Comparison of ENCODE assay signal across 8 cellular contexts in the genomic region with DNA sequence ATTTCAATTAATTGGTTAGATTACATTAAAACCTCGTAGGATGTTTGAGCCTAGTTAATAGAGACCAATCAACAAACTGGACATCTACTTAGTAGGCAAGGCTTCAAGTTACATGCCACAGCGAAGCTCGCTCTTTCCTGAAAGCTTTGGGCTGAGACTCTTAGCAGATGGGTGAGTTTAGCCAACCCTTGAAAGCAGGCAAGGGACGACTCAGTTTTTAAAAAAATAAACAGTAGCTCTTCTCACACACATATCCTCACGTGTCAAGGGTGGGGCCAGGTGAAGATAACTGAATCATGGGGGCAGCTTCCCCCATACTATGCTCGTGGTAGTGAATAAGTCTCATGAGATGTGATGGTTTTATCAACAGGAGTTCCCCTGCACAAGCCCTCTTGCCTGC. TPM values are rescaled to one million over a fixed set of nuclear protein-coding genes. Genes with fewer than 3 reads are reported as not detected.
A peak's percentile ranks its signal among the peaks of the same experiment; 100 is the strongest.
DNase-seq lines count a peak whose midpoint lies in the region; ATAC-seq, FAIRE-seq and TF ChIP-seq lines count a peak whose summit lies in the region.

No MANE protein-coding gene starts in this region.

- CTCF ChIA-PET in IMR-90 (lab: Yijun Ruan, JAX): interaction anchor here (1.9 kb wide), 1 partner anchor 23 kb away, joined by 8 read pairs; no protein-coding TSS in a partner anchor
- CTCF ChIA-PET in K562 (lab: Yijun Ruan, JAX; ENCODE audit: low intra/inter-chr PET ratio): no interaction called here

- H4K91ac ChIP-seq in IMR-90 (ENCODE audit: insufficient read depth, low read depth, low read length): no peak overlapping the region

- in situ Hi-C loops in IMR-90 (cut with MboI; ENCODE audit: low sequenced_read_pairs) (no loop called here), K562 (cut with MboI) (no loop called here)

- BruUV-seq in IMR-90 (replicated peaks; lab: Mats Ljungman, UMichigan) (no TSS peak), K562 (replicated peaks; lab: Mats Ljungman, UMichigan) (no TSS peak)

- H3K9me3 ChIP-seq in BLaER1 treated with 17β-estradiol and CSF1 and Interleukin-3, amounts not matched to agents 10 nM and 100 nM (replicated peaks in 1 of 11): peaks cover 0 to 10% (median 3%) of the 10 kb centered on the region in 11 experiments; a peak in 7 of 22 replicates
- H3K9me3 ChIP-seq in IMR-90 (ENCODE audit: control insufficient read depth, insufficient read depth, low read length) (no peaks in the 10 kb centered on the region), K562 (replicated peaks; ENCODE audit: control insufficient read depth, insufficient read depth, low read depth, low read length) (no peaks in the 10 kb centered on the region), muscle layer of duodenum (ENCODE audit: control insufficient read depth in 1 of 2, low read length in 2 of 2) (no peaks in the 10 kb centered on the region)

- H4K5ac ChIP-seq in IMR-90 (ENCODE audit: low read depth, low read length): no peak overlapping the region

- H3K4ac ChIP-seq in IMR-90 (ENCODE audit: low read depth, low read length): peak overlapping the region; percentile 17; the same call in 1 of the 2 replicates

- H3K27ac ChIP-seq in BLaER1 treated with 17β-estradiol and CSF1 and Interleukin-3, amounts not matched to agents 10 nM and 100 nM: peak overlapping the region in 10 of 11 experiments; percentile 37 to 84 (median 74); a peak in 19 of 22 replicates
- H3K27ac ChIP-seq in IMR-90 (ENCODE audit: insufficient read depth, low read length) (no peak overlapping the region; the same call in 1 of the 2 replicates), K562 (ENCODE audit: extremely low read depth, low read depth, low read length) (peak overlapping the region; percentile 82), muscle layer of duodenum (ENCODE audit: low read length) (no peak overlapping the region)

- peaks cover 3 to 16% of the 10 kb centered on the region in 2 experiments; a peak in 3 of 4 replicates for H3K79me1 ChIP-seq in IMR-90 (ENCODE audit: low read depth in 1 of 2, low read length in 2 of 2)

- H2BK15ac ChIP-seq in IMR-90 (ENCODE audit: low read depth, low read length): no peak overlapping the region

- H3K9ac ChIP-seq in BLaER1 treated with 17β-estradiol and CSF1 and Interleukin-3, amounts not matched to agents 10 nM and 100 nM: peak overlapping the region; percentile 63 to 85 (median 82)
- H3K9ac ChIP-seq in IMR-90 (ENCODE audit: low read depth, low read length) (no peak overlapping the region; the same call in 1 of the 2 replicates), K562 (ENCODE audit: insufficient read depth in 1 of 2, low read depth in 2 of 2, low read length in 2 of 2) (peak overlapping the region; percentile 93 to 95; a peak in 3 of 4 replicates)

- H2BK5ac ChIP-seq in IMR-90 (ENCODE audit: low read depth, low read length, poor library complexity, severe bottlenecking): no peak overlapping the region

- peaks cover 19% of the 10 kb centered on the region for H3K79me2 ChIP-seq in K562 (ENCODE audit: control insufficient read depth, insufficient read depth, low read length)

- no peak for ATAC-seq in IMR-90 (ENCODE audit: low read depth)
- ATAC-seq in K562: no peak
- no peak for ATAC-seq in GM18858 (IDR thresholded peaks at IDR 0.05; ENCODE audit: unreplicated experiment)
- no peak for ATAC-seq in GM21515 (IDR thresholded peaks at IDR 0.05; ENCODE audit: unreplicated experiment)

- no peak overlapping the region for H2AK5ac ChIP-seq in IMR-90 (ENCODE audit: low read depth, low read length)

- peak overlapping the region; percentile 95 for H2AFZ ChIP-seq in IMR-90 (replicated peaks; ENCODE audit: low read length, poor library complexity)
- peak overlapping the region; percentile 91 for H2AFZ ChIP-seq in K562 (ENCODE audit: low read depth, low read length)

- peak overlapping the region; percentile 71 to 93 (median 86) for H3K4me3 ChIP-seq in BLaER1 treated with 17β-estradiol and CSF1 and Interleukin-3, amounts not matched to agents 10 nM and 100 nM
- H3K4me3 ChIP-seq in IMR-90 (ENCODE audit: insufficient read depth, low read depth, low read length): peak overlapping the region; percentile 67
- H3K4me3 ChIP-seq in K562: peak overlapping the region; percentile 88
- peak overlapping the region; percentile 91 to 98 for H3K4me3 ChIP-seq in muscle layer of duodenum (ENCODE audit: low read depth in 1 of 2, low read length in 2 of 2)

- POLR2A ChIA-PET in IMR-90 (lab: Charles Lee; ENCODE audit: unreplicated experiment): no interaction called here
- POLR2A ChIA-PET in K562 (lab: Yijun Ruan, JAX): interaction anchor here (0.5 to 9.9 kb wide), 7 partner anchors 11 to 396 kb away, joined by 3 to 176 read pairs (median 19); a partner anchor contains a TSS

- no peak overlapping the region for H2BK20ac ChIP-seq in IMR-90 (ENCODE audit: low read depth, low read length)

- intact Hi-C loops in IMR-90 (cut with micrococcal nuclease): no loop called here
- intact Hi-C loops in K562 (cut with micrococcal nuclease): no loop called here

- no peak overlapping the region for H2AK9ac ChIP-seq in IMR-90 (replicated peaks; ENCODE audit: low read depth, low read length, poor library complexity)

- peaks cover 5 to 39% (median 30%) of the 10 kb centered on the region in 11 experiments; a peak in 19 of 22 replicates for H3K36me3 ChIP-seq in BLaER1 treated with 17β-estradiol and CSF1 and Interleukin-3, amounts not matched to agents 10 nM and 100 nM
- no peaks in the 10 kb centered on the region for H3K36me3 ChIP-seq in IMR-90 (ENCODE audit: control insufficient read depth, insufficient read depth, low read length)
- peaks cover 43% of the 10 kb centered on the region for H3K36me3 ChIP-seq in K562 (ENCODE audit: control insufficient read depth, insufficient read depth, low read length)
- H3K36me3 ChIP-seq in muscle layer of duodenum (ENCODE audit: control insufficient read depth in 1 of 2, insufficient read depth in 2 of 2, low read length in 2 of 2): no peaks in the 10 kb centered on the region

- H3K14ac ChIP-seq in IMR-90 (replicated peaks; ENCODE audit: low read depth, low read length): peak overlapping the region; percentile 11; the same call in 1 of the 2 replicates

- no peak overlapping the region for H3K18ac ChIP-seq in IMR-90 (ENCODE audit: low read depth, low read length)

- H4K20me1 ChIP-seq in BLaER1 treated with 17β-estradiol and CSF1 and Interleukin-3, amounts not matched to agents 10 nM and 100 nM: peaks cover 0 to 15% (median 9%) of the 10 kb centered on the region in 11 experiments; a peak in 6 of 22 replicates
- H4K20me1 ChIP-seq in IMR-90 (ENCODE audit: insufficient read depth, low read length): no peaks in the 10 kb centered on the region
- no peaks in the 10 kb centered on the region for H4K20me1 ChIP-seq in K562 (replicated peaks; ENCODE audit: control insufficient read depth, insufficient read depth, low read length)

- no peaks in the 10 kb centered on the region for H3K9me1 ChIP-seq in IMR-90 (ENCODE audit: insufficient read depth, low read length)
- no peaks in the 10 kb centered on the region for H3K9me1 ChIP-seq in K562 (ENCODE audit: control insufficient read depth, insufficient read depth, low read length)

- no peak for TF ChIP-seq EP300 in K562 (IDR thresholded peaks at IDR 0.05; ENCODE audit: low read length)

- no peak overlapping the region for H2BK120ac ChIP-seq in IMR-90 (ENCODE audit: low read depth, low read length)

- H3K56ac ChIP-seq in IMR-90 (ENCODE audit: extremely low read depth, insufficient read depth, low read length): 0 out of 2 replicates have a peak overlapping the region, but pooled peaks have one; percentile 23

- TF ChIP-seq CTCF in IMR-90 (conservative IDR thresholded peaks at IDR 0.05; ENCODE audit: low read depth, low read length): no peak
- TF ChIP-seq CTCF in K562 (IDR thresholded peaks at IDR 0.05 in 2 of 3, conservative IDR thresholded peaks at IDR 0.05 in 1 of 3; ENCODE audit: insufficient read depth in 2 of 3, low read depth in 1 of 3, low read length in 3 of 3): no peak

- TF ChIP-seq RAD21 in IMR-90 (IDR thresholded peaks at IDR 0.05; ENCODE audit: low read length): no peak
- TF ChIP-seq RAD21 in K562 (CRISPR knock-in tag; conservative IDR thresholded peaks at IDR 0.05 in 1 of 2, IDR thresholded peaks at IDR 0.05 in 1 of 2): no peak

- H3K4me2 ChIP-seq in BLaER1 treated with 17β-estradiol and CSF1 and Interleukin-3, amounts not matched to agents 10 nM and 100 nM: peak overlapping the region; percentile 74 to 90 (median 87)
- peak overlapping the region; percentile 89 for H3K4me2 ChIP-seq in IMR-90 (ENCODE audit: low read depth, low read length)
- peak overlapping the region; percentile 98 for H3K4me2 ChIP-seq in K562 (ENCODE audit: insufficient read depth, low read length)

- H4K8ac ChIP-seq in IMR-90 (ENCODE audit: low read depth in 2 of 2, low read length in 2 of 2): 0 out of 4 replicates have a peak overlapping the region, but pooled peaks of 1 of the 2 experiments have one; percentile 29

- FAIRE-seq in K562 (lab: Jason Lieb, UNC): no peak

- H3K27me3 ChIP-seq in BLaER1 treated with 17β-estradiol and CSF1 and Interleukin-3, amounts not matched to agents 10 nM and 100 nM: no peaks in the 10 kb centered on the region
- no peaks in the 10 kb centered on the region for H3K27me3 ChIP-seq in IMR-90 (ENCODE audit: control insufficient read depth, insufficient read depth, low read length)
- no peaks in the 10 kb centered on the region for H3K27me3 ChIP-seq in K562 (ENCODE audit: control insufficient read depth in 2 of 2, insufficient read depth in 2 of 2, low read length in 2 of 2)
- H3K27me3 ChIP-seq in muscle layer of duodenum (ENCODE audit: low read depth, low read length): no peaks in the 10 kb centered on the region

- WGBS in IMR-90 (ENCODE audit: extremely low coverage in 2 of 2, insufficient read length in 1 of 2), 2 experiments: no CpG with 5 or more reads among the region's 6 CpGs
- 2% methylated on average over 6 of the region's 6 CpGs for WGBS in K562 (ENCODE audit: insufficient coverage, low coverage, missing lambda C conversion rate)

- H3K23ac ChIP-seq in IMR-90 (ENCODE audit: low read depth, low read length): 0 out of 2 replicates have a peak overlapping the region, but pooled peaks have one; percentile 28

- peaks cover 8 to 33% (median 22%) of the 10 kb centered on the region in 10 experiments for H3K4me1 ChIP-seq in BLaER1 treated with 17β-estradiol and CSF1 and Interleukin-3, amounts not matched to agents 10 nM and 100 nM
- H3K4me1 ChIP-seq in IMR-90 (ENCODE audit: control insufficient read depth, insufficient read depth, low read length) (no peaks in the 10 kb centered on the region), K562 (replicated peaks in 1 of 2; ENCODE audit: control insufficient read depth in 2 of 2, insufficient read depth in 2 of 2, low read length in 2 of 2) (peaks cover 0 to 20% of the 10 kb centered on the region in 2 experiments; a peak in 2 of 5 replicates), muscle layer of duodenum (ENCODE audit: control insufficient read depth in 1 of 2, insufficient read depth in 2 of 2, low read length in 2 of 2) (peaks cover 0 to 17% of the 10 kb centered on the region in 2 donors)

- DNase-seq in IMR-90 (peak; percentile 56), K562 (ENCODE audit: extremely low read depth in 1 of 4, low spot score in 3 of 4) (peak in 1 of 4 experiments; percentile 45), H4 (ENCODE audit: low spot score) (no peak), NCI-H2171 treated with DMSO at 0.1 percent for 48 hours (lab: John Stamatoyannopoulos, UW) (no peak)

- dilution Hi-C loops in IMR-90 (cut with HindIII; ENCODE audit: low sequenced_read_pairs, unreplicated experiment): no loop called here

- TF ChIP-seq POLR2A in IMR-90 (IDR thresholded peaks at IDR 0.05; ENCODE audit: low read depth, low read length) (no peak), K562 (conservative IDR thresholded peaks at IDR 0.05) (no peak)

RNA-seq across cellular contexts. Expression of a gene that starts 0.8 kb away (rescaled TPM):
- total RNA-seq in IMR-90 (2012; rRNA removed): 0.72 and 1.9 TPM in 2 replicates
- polyA plus RNA-seq in IMR-90 (2012; rRNA removed): 6.0 and 7.2 TPM in 2 replicates
- 2.5 and 6.4 TPM in 2 replicates for polyA plus RNA-seq in IMR-90 (2012; cell fraction: cytosol; rRNA removed)
- 1.6 and 4.7 TPM in 2 replicates for polyA plus RNA-seq in IMR-90 (2012; cell fraction: nucleus; rRNA removed; ENCODE audit: low replicate concordance)
- 37.8 and 63.0 TPM in 2 replicates for total RNA-seq in K562 (2011; cell fraction: chromatin; rRNA removed; ENCODE audit: low replicate concordance)
- total RNA-seq in K562 (2011; cell fraction: nucleolus; rRNA removed): 19.2 and 24.3 TPM in 2 replicates
- 26.3 and 35.2 TPM in 2 replicates for total RNA-seq in K562 (2011; cell fraction: nucleoplasm; rRNA removed)
- total RNA-seq in K562 (2014; rRNA removed): 10.0 and 10.1 TPM in 2 replicates
- total RNA-seq in K562 (2014; rRNA removed; fragmentation: Illumina TruSeq; extraction: Trizol): 25.0 and 31.3 TPM in 2 replicates
- total RNA-seq in K562 (2015; rRNA removed; fragmentation: Illumina TruSeq; extraction: Trizol): 17.2 and 17.3 TPM in 2 replicates
- total RNA-seq in K562 (2021): 25.7 and 29.1 TPM in 2 replicates
- 46.7 and 60.1 TPM in 2 replicates for polyA plus RNA-seq in K562 (2011; rRNA removed)
- 45.1 and 49.3 TPM in 2 replicates for polyA plus RNA-seq in K562 (2011; cell fraction: cytosol; rRNA removed)
- 41.8 and 51.2 TPM in 2 replicates for polyA plus RNA-seq in K562 (2011; cell fraction: nucleus; rRNA removed)
- polyA plus RNA-seq in K562 (2012): 25.7 and 27.7 TPM in 2 replicates
- polyA plus RNA-seq in K562 (2014; fragmentation: Illumina TruSeq; extraction: Trizol): 44.7 and 63.3 TPM in 2 replicates
- 10 to 100 TPM; 45.9 to 49.7 TPM for polyA plus RNA-seq in K562 (2014; fragmentation: Nextera tagmentation; extraction: Ambion mirVana)
- 44.6 and 51.8 TPM in 2 replicates for polyA plus RNA-seq in K562 (2014; rRNA removed)
- 33.7 and 33.9 TPM in 2 replicates for polyA minus RNA-seq in K562 (2011; rRNA and poly(A)+ RNA removed)
- 7.5 and 13.0 TPM in 2 replicates for polyA minus RNA-seq in K562 (2011; cell fraction: cytosol; rRNA and poly(A)+ RNA removed)
- 29.8 and 32.0 TPM in 2 replicates for polyA minus RNA-seq in K562 (2011; cell fraction: nucleus; rRNA and poly(A)+ RNA removed)
- total RNA-seq in H4 (2014; rRNA removed; shearing (Covaris generic)): 2.1 and 4.5 TPM in 2 replicates

RNA-seq across cellular contexts. Expression of a gene that starts 40.3 kb away (rescaled TPM):
- total RNA-seq in IMR-90 (2012; rRNA removed) (141 and 142 TPM in 2 replicates), K562 (2014; rRNA removed) (182 and 286 TPM in 2 replicates), K562 (2014; rRNA removed; fragmentation: Illumina TruSeq; extraction: Trizol) (206 and 262 TPM in 2 replicates), K562 (2015; rRNA removed; fragmentation: Illumina TruSeq; extraction: Trizol) (253 and 263 TPM in 2 replicates), K562 (2021) (144 and 165 TPM in 2 replicates)
- polyA plus RNA-seq in IMR-90 (2012; rRNA removed) (33.4 and 34.0 TPM in 2 replicates), K562 (2011; rRNA removed) (96.1 and 102 TPM in 2 replicates), K562 (2014; fragmentation: Illumina TruSeq; extraction: Trizol) (165 and 195 TPM in 2 replicates), K562 (2014; fragmentation: Nextera tagmentation; extraction: Ambion mirVana) (10 to 100 TPM; 65.4 to 87.3 TPM), K562 (2014; rRNA removed) (93.8 and 116 TPM in 2 replicates)
- polyA plus RNA-seq in IMR-90 (2012; cell fraction: cytosol; rRNA removed): 4.1 and 5.6 TPM in 2 replicates
- 4.8 and 57.8 TPM in 2 replicates for polyA plus RNA-seq in IMR-90 (2012; cell fraction: nucleus; rRNA removed; ENCODE audit: low replicate concordance)
- total RNA-seq in K562 (2011; cell fraction: chromatin; rRNA removed; ENCODE audit: low replicate concordance): 137 and 633 TPM in 2 replicates
- total RNA-seq in K562 (2011; cell fraction: nucleolus; rRNA removed): 47.0 and 65.4 TPM in 2 replicates
- total RNA-seq in K562 (2011; cell fraction: nucleoplasm; rRNA removed): 148 and 223 TPM in 2 replicates
- 23.3 and 33.3 TPM in 2 replicates for polyA plus RNA-seq in K562 (2011; cell fraction: cytosol; rRNA removed)
- polyA plus RNA-seq in K562 (2011; cell fraction: nucleus; rRNA removed): 105 and 150 TPM in 2 replicates
- polyA plus RNA-seq in K562 (2012): 53.6 and 80.8 TPM in 2 replicates
- 302 and 350 TPM in 2 replicates for polyA minus RNA-seq in K562 (2011; rRNA and poly(A)+ RNA removed)
- 82.9 and 149 TPM in 2 replicates for polyA minus RNA-seq in K562 (2011; cell fraction: cytosol; rRNA and poly(A)+ RNA removed)
- 169 and 344 TPM in 2 replicates for polyA minus RNA-seq in K562 (2011; cell fraction: nucleus; rRNA and poly(A)+ RNA removed)
- 70.0 and 71.3 TPM in 2 replicates for total RNA-seq in H4 (2014; rRNA removed; shearing (Covaris generic))

Comparison
In these comparisons a context has a peak if more than half of its experiments do, and no peak if none do; other contexts are left out.
1. H3K27ac ChIP-seq: peak in BLaER1 treated with 17β-estradiol and CSF1 and Interleukin-3, amounts not matched to agents 10 nM and 100 nM (10 of 11) and K562 (single experiment); none in IMR-90 (single experiment) and muscle layer of duodenum (single experiment).
2. Peak in every context shown above with its lines, with median percentiles within 50 percentile points of each other: H3K4me2 ChIP-seq and H3K4me3 ChIP-seq.